ENCODE assay signal across 10 cellular contexts in the genomic region with DNA sequence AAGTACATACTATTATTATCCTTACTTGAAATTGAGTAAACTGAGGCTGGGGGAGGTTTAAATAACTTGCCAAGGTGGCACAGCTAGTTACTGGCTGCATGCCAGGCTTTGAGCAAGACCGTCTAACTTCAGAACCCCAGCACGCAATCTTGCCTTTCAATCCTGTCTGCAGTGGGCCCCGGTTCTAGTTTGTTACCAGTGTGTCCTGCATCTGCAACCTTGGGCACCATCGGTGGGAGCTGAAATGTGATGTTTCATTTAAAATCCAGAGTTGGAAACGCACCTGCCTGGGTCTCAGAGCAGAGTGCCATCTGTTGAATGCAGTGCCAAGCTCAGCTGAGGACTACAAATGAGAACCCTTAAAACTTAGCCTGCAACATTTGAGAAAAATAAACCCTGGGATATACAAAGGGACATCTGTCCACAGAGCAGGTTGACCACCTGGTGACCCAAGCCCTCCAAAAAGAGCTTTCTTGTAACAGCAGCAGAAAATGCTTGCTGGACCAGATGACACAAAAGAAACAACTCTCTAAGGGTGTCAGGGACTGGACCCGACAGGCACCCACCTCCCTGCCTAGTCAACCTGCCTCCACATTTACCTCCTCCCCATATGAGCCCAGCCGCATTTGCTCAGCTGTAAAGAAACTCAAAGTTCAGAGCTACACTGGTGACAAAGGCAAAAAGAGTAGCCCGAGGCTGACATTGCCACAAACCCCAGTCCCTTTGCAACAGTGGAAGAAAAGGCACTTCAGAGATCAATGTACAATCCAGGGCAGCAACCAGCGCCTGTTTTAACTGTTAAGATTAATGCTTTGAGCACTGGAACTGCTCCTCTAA. TPM values are rescaled to one million over a fixed set of nuclear protein-coding genes. Genes with fewer than 3 reads are reported as not detected.
DNase-seq lines count a peak whose midpoint lies in the region; ATAC-seq, FAIRE-seq and TF ChIP-seq lines count a peak whose summit lies in the region.
"Had no signal": no experiment of that assay in that cellular context is flagged by ENCODE, and none has a peak within 500 bp of the region (broad histone marks: within the 10 kb centered on the region; RNA-seq: fewer than 3 reads in every experiment).

No MANE protein-coding gene starts in this region.

- peaks cover 43% of the 10 kb centered on the region for H3K4me1 ChIP-seq in cardiac muscle cell (ENCODE audit: low read depth)
- H3K4me1 ChIP-seq in mucosa of stomach (ENCODE audit: control insufficient read depth, insufficient read depth, low read length) = peaks cover 70% of the 10 kb centered on the region
- H3K4me1 ChIP-seq in urinary bladder (ENCODE audit: insufficient read depth) = no peaks in the 10 kb centered on the region

- H3K9me3 ChIP-seq in cardiac muscle cell (ENCODE audit: low read depth) (no peaks in the 10 kb centered on the region), mucosa of stomach (ENCODE audit: control insufficient read depth, low read length) (no peaks in the 10 kb centered on the region)

- peak overlapping the region; percentile 80 for H3K9ac ChIP-seq in mucosa of stomach (ENCODE audit: low read length)

- FAIRE-seq in bronchial epithelial cell (lab: Jason Lieb, UNC) = no peak
- FAIRE-seq: endometrium had no signal

- no peak for TF ChIP-seq CTCF in cardiac muscle cell (IDR thresholded peaks at IDR 0.05; ENCODE audit: low read depth, low read length)
- no peak for TF ChIP-seq CTCF in bronchial epithelial cell (IDR thresholded peaks at IDR 0.05; ENCODE audit: insufficient read depth, low read length, severe bottlenecking)

- intact Hi-C loops in left ventricle myocardium superior (cut with micrococcal nuclease) = no loop called here

- 64% methylated on average over 9 of the region's 9 CpGs for WGBS in urinary bladder

- no peak for ATAC-seq in left ventricle myocardium superior
- ATAC-seq: HCT116 had no signal

- no peaks in the 10 kb centered on the region for H3K36me3 ChIP-seq in cardiac muscle cell
- peaks cover 11% of the 10 kb centered on the region for H3K36me3 ChIP-seq in bronchial epithelial cell (ENCODE audit: control insufficient read depth, insufficient read depth, low read length)
- no peaks in the 10 kb centered on the region for H3K36me3 ChIP-seq in mucosa of stomach (ENCODE audit: control insufficient read depth, insufficient read depth, low read length)
- H3K36me3 ChIP-seq in urinary bladder (ENCODE audit: insufficient read depth) = no peaks in the 10 kb centered on the region

- H3K4me3 ChIP-seq in cardiac muscle cell (peak overlapping the region; percentile 87), bronchial epithelial cell (ENCODE audit: low read depth, low read length) (peak overlapping the region; percentile 68), mucosa of stomach (ENCODE audit: low read length) (peak overlapping the region; percentile 15), urinary bladder (ENCODE audit: low read depth, low read length) (peak overlapping the region; percentile 78)

- DNase-seq in cardiac muscle cell (ENCODE audit: low read depth in 1 of 2, low spot score in 1 of 2) = no peak
- DNase-seq in left ventricle myocardium superior = no peak
- no peak for DNase-seq in bronchial epithelial cell (ENCODE audit: low read depth)
- no peak for DNase-seq in NCI-H510A (lab: John Stamatoyannopoulos, UW)
- DNase-seq in cerebellar nuclear complex (lab: John Stamatoyannopoulos, UW) = no peak
- no peak for DNase-seq in NCI-H2196 treated with DMSO at 0.1 percent for 48 hours (lab: John Stamatoyannopoulos, UW; ENCODE audit: unreplicated experiment)

- H3K27ac ChIP-seq in cardiac muscle cell (peak overlapping the region; percentile 88), urinary bladder (ENCODE audit: low read depth) (no peak overlapping the region)

- no peaks in the 10 kb centered on the region for H3K27me3 ChIP-seq in cardiac muscle cell
- no peaks in the 10 kb centered on the region for H3K27me3 ChIP-seq in bronchial epithelial cell (ENCODE audit: control insufficient read depth, insufficient read depth, low read length)
- no peaks in the 10 kb centered on the region for H3K27me3 ChIP-seq in mucosa of stomach (ENCODE audit: control insufficient read depth, insufficient read depth, low read length)

RNA-seq across cellular contexts. Expression of gene SH3PXD2A, which starts 1.7 kb away (rescaled TPM):
- total RNA-seq in cardiac muscle cell (36.5 and 75.9 TPM in 2 replicates), left ventricle myocardium superior (28.6 TPM), bronchial epithelial cell (12.4 and 16.1 TPM in 2 replicates), urinary bladder (56.9 TPM)
- polyA plus RNA-seq in cardiac muscle cell (32.2 and 48.1 TPM in 2 replicates), urinary bladder (29.6 TPM)

Comparison
In these comparisons a context has a peak if more than half of its experiments do, and no peak if none do; other contexts are left out.
1. H3K4me3 ChIP-seq: peak in every context shown above with its lines; median percentile 87 in cardiac muscle cell; 78 in urinary bladder; 68 in bronchial epithelial cell; 15 in mucosa of stomach.